1 cellular context compared by ENCODE assay signal in genomic region chr15:64800476-64800875, GRCh38.
TF ChIP-seq lines count a peak whose summit lies in the region.

No MANE protein-coding gene starts in this region.

TF ChIP-seq in K562, 482 proteins besides CTCF, POLR2A, EP300 and RAD21:
- TF ChIP-seq ZNF121 (CRISPR knock-in tag; conservative IDR thresholded peaks at IDR 0.05) (peak; percentile 57; the same call in 1 of the 2 replicates), SMARCA5 (IDR thresholded peaks at IDR 0.05) (no peak)
